In genomic region chrX:19682712-19683331, GRCh38 we compare ENCODE assay signal across 9 cellular contexts.
DNase-seq lines count a peak whose midpoint lies in the region; ATAC-seq, FAIRE-seq and TF ChIP-seq lines count a peak whose summit lies in the region.
"Had no signal": no experiment of that assay in that cellular context is flagged by ENCODE, and none has a peak within 500 bp of the region (broad histone marks: within the 10 kb centered on the region; RNA-seq: fewer than 3 reads in every experiment).

No MANE protein-coding gene starts in this region.

- peak overlapping the region; percentile 59 for H3K4me3 Mint-ChIP-seq in activated T-helper 1 cell treated with anti-CD3 and anti-CD28 coated beads, Interleukin-12 subunit alpha, Interleukin-12 subunit beta, Interleukin-2, Interleukin-4 antibody, amounts not matched to agents 30 ng/mL and 10 ng/mL and 1 ng/mL, durations not matched to agents 14 hours and 24 hours and 36 hours

- 60 to 70% methylated on average over 11 of the region's 11 CpGs for WGBS in pancreas, 2 donors
- 33 to 51% methylated on average over 3 to 11 of the region's 11 CpGs for WGBS in transverse colon (ENCODE audit: low coverage in 1 of 2), 2 donors

- H3K4me3 ChIP-seq in pancreas (no peak overlapping the region), transverse colon (no peak overlapping the region)

- H3K36me3 ChIP-seq in pancreas (no peaks in the 10 kb centered on the region), transverse colon (no peaks in the 10 kb centered on the region)

- in situ Hi-C loops in transverse colon (cut with MboI; ENCODE audit: low pct_ligation_motif_present in 1 of 4, low pct_unique_long_range_greater_than_20kb in 1 of 4, low sequenced_read_pairs in 3 of 4), result no loop called here

- TF ChIP-seq EP300 in transverse colon (IDR thresholded peaks at IDR 0.05; ENCODE audit: low read depth), result no peak

- peaks cover 47% of the 10 kb centered on the region for H3K36me3 Mint-ChIP-seq in activated T-helper 1 cell treated with anti-CD3 and anti-CD28 coated beads, Interleukin-12 subunit alpha, Interleukin-12 subunit beta, Interleukin-2, Interleukin-4 antibody, amounts not matched to agents 30 ng/mL and 10 ng/mL and 1 ng/mL, durations not matched to agents 14 hours and 24 hours and 36 hours (ENCODE audit: low read depth)

- TF ChIP-seq POLR2A in GM12891 (IDR thresholded peaks at IDR 0.05; ENCODE audit: low read depth, low read length) (no peak), transverse colon (IDR thresholded peaks at IDR 0.05) (no peak)

- DNase-seq in GM12891 (ENCODE audit: insufficient read length, low spot score) (no peak), NCI-H69 (lab: John Stamatoyannopoulos, UW) (peak; percentile 15), fibroblast of the conjunctiva (ENCODE audit: low read depth) (peak; percentile 89), pancreas (peak in 2 of 6 donors; percentile 11 to 34), transverse colon (peak; percentile 68), foreskin melanocyte (no peak)
- DNase-seq in activated T-helper 1 cell treated with anti-CD3 and anti-CD28 coated beads, Interleukin-12 subunit alpha, Interleukin-12 subunit beta, Interleukin-2, Interleukin-4 antibody, amounts not matched to agents 30 ng/mL and 10 ng/mL and 1 ng/mL, durations not matched to agents 14 hours and 24 hours and 36 hours (ENCODE audit: low spot score), result peak; percentile 76

- H3K4me1 ChIP-seq in pancreas (no peaks in the 10 kb centered on the region), transverse colon (peaks cover 0 to 32% (median 2%) of the 10 kb centered on the region in 4 donors)

- peaks cover 3% of the 10 kb centered on the region for H3K9me3 Mint-ChIP-seq in activated T-helper 1 cell treated with anti-CD3 and anti-CD28 coated beads, Interleukin-12 subunit alpha, Interleukin-12 subunit beta, Interleukin-2, Interleukin-4 antibody, amounts not matched to agents 30 ng/mL and 10 ng/mL and 1 ng/mL, durations not matched to agents 14 hours and 24 hours and 36 hours

- H3K27me3 Mint-ChIP-seq in activated T-helper 1 cell treated with anti-CD3 and anti-CD28 coated beads, Interleukin-12 subunit alpha, Interleukin-12 subunit beta, Interleukin-2, Interleukin-4 antibody, amounts not matched to agents 30 ng/mL and 10 ng/mL and 1 ng/mL, durations not matched to agents 14 hours and 24 hours and 36 hours (ENCODE audit: insufficient read depth), result no peaks in the 10 kb centered on the region

- H3K9me3 ChIP-seq in pancreas (no peaks in the 10 kb centered on the region), transverse colon (no peaks in the 10 kb centered on the region)

- peaks cover 88% of the 10 kb centered on the region for H3K4me1 Mint-ChIP-seq in activated T-helper 1 cell treated with anti-CD3 and anti-CD28 coated beads, Interleukin-12 subunit alpha, Interleukin-12 subunit beta, Interleukin-2, Interleukin-4 antibody, amounts not matched to agents 30 ng/mL and 10 ng/mL and 1 ng/mL, durations not matched to agents 14 hours and 24 hours and 36 hours (ENCODE audit: low read depth)

- H3K27ac ChIP-seq in pancreas, result no peak overlapping the region
- H3K27ac ChIP-seq in transverse colon, result peak overlapping the region; percentile 38 to 51 (median 46)
- H3K27ac ChIP-seq: VCaP had no signal

- H3K27ac Mint-ChIP-seq in activated T-helper 1 cell treated with anti-CD3 and anti-CD28 coated beads, Interleukin-12 subunit alpha, Interleukin-12 subunit beta, Interleukin-2, Interleukin-4 antibody, amounts not matched to agents 30 ng/mL and 10 ng/mL and 1 ng/mL, durations not matched to agents 14 hours and 24 hours and 36 hours, result peak overlapping the region; percentile 98

- ATAC-seq in HG02642 (IDR thresholded peaks at IDR 0.05; ENCODE audit: poor library complexity, unreplicated experiment), result peak; percentile 78
- ATAC-seq in pancreas, result peak in 3 of 4 donors; percentile 71 to 93 (median 84)

- H3K27me3 ChIP-seq in pancreas (no peaks in the 10 kb centered on the region), transverse colon (no peaks in the 10 kb centered on the region)

- no peak for TF ChIP-seq CTCF in pancreas (IDR thresholded peaks at IDR 0.05)
- no peak for TF ChIP-seq CTCF in transverse colon (IDR thresholded peaks at IDR 0.05)

- intact Hi-C loops in activated T-helper 1 cell treated with anti-CD3 and anti-CD28 coated beads, Interleukin-12 subunit alpha, Interleukin-12 subunit beta, Interleukin-2, Interleukin-4 antibody, amounts not matched to agents 30 ng/mL and 10 ng/mL and 1 ng/mL, durations not matched to agents 14 hours and 24 hours and 36 hours (cut with micrococcal nuclease), result loop anchor here (1.0 to 5.0 kb wide), 10 partner anchors 22 to 308 kb away; partner anchors contain the start of genes BCLAF3 and SH3KBP1
- intact Hi-C loops in pancreas (cut with DNase I), result no loop called here
- intact Hi-C loops in transverse colon (cut with DNase I; ENCODE audit: low total_unique reads), result no loop called here

- FAIRE-seq in GM12891 (lab: Jason Lieb, UNC), result peak; percentile 81
- FAIRE-seq in pancreas (lab: Jason Lieb, UNC), result no peak

TF ChIP-seq in GM12891, 5 proteins besides CTCF, POLR2A, EP300 and RAD21:
- TF ChIP-seq POU2F2 (IDR thresholded peaks at IDR 0.05; ENCODE audit: low read depth, low read length) (no peak), POLR2AphosphoS5 (IDR thresholded peaks at IDR 0.05; ENCODE audit: low read depth, low read length) (no peak), TAF1 (IDR thresholded peaks at IDR 0.05; ENCODE audit: low read depth, low read length) (no peak), PAX5 (IDR thresholded peaks at IDR 0.05; ENCODE audit: insufficient read depth, low read length, severe bottlenecking) (no peak), SPI1 (IDR thresholded peaks at IDR 0.05; ENCODE audit: low read depth, low read length) (no peak)
TF ChIP-seq in GM12891: peak in this region for 0.

Comparison
In these comparisons a context has a peak if more than half of its experiments do, and no peak if none do; other contexts are left out.
1. DNase-seq: peak in NCI-H69 (single experiment), activated T-helper 1 cell treated with anti-CD3 and anti-CD28 coated beads, Interleukin-12 subunit alpha, Interleukin-12 subunit beta, Interleukin-2, Interleukin-4 antibody, amounts not matched to agents 30 ng/mL and 10 ng/mL and 1 ng/mL, durations not matched to agents 14 hours and 24 hours and 36 hours (single experiment), fibroblast of the conjunctiva (single experiment) and transverse colon (single experiment); none in GM12891 (single experiment) and foreskin melanocyte (single experiment).
2. H3K27ac ChIP-seq: peak in transverse colon (4 of 4); none in pancreas (0 of 4).